32 cellular contexts compared by ENCODE assay signal in the genomic region with DNA sequence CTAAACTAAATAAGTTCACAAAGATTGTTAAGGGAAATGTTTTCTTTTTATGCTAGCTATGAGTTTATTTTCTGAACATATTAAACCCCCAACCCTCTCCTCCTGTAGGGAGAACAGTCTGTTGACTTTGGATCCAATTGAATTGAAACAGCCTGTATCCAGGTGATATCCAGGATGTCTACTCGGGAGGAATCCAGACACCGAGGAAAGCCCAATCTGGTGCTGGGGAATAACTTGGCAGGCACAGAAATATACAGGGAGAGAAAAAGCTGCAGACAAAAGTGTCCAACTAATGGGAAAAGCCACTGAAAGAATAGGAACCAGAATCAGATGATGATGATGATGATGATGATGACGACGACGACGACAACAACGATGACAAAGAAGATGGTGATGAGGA.
"Had no signal": no experiment of that assay in that cellular context is flagged by ENCODE, and none has a peak within 500 bp of the region (broad histone marks: within the 10 kb centered on the region; RNA-seq: fewer than 3 reads in every experiment).

No MANE protein-coding gene starts in this region.

- DNase-seq: Kasumi-1, KG1, MG63, NCI-H1048, NCI-H1092 treated with DMSO at 0.1 percent for 48 hours, NCI-H1105 treated with DMSO at 0.1 percent for 48 hours, NCI-H1417, NCI-H1436, NCI-H146, NCI-H1694, NCI-H187, NCI-H1930, NCI-H2029 treated with DMSO at 0.1 percent for 48 hours, NCI-H2081 treated with DMSO at 0.1 percent for 48 hours, NCI-H2107, NCI-H2171, NCI-H226, NCI-H446 treated with DMSO at 0.1 percent for 48 hours, NCI-H510A, NCI-H524, NCI-H526, NCI-H69, NCI-H748 treated with DMSO at 0.1 percent for 48 hours, NCI-H82, OCI-M1, PC-3, SHP77, SIG-M5, SJCRH30, T-cell had no signal

- ATAC-seq: PC-3, Right ventricle myocardium inferior, SK-N-SH treated with all-trans-retinoic acid at 6 μM for 48 hours, T-cell had no signal
